8 cellular contexts compared by ENCODE assay signal in genomic region chr3:38136807-38137614, GRCh38. TPM values are rescaled to one million over a fixed set of nuclear protein-coding genes. Genes with fewer than 3 reads are reported as not detected.
A peak's percentile ranks its signal among the peaks of the same experiment; 100 is the strongest.
DNase-seq lines count a peak whose midpoint lies in the region; FAIRE-seq and TF ChIP-seq lines count a peak whose summit lies in the region.

Gene ACAA1, minus strand, starts transcription at chr3:38137127. Its CDS starts 92 bp downstream, at chr3:38137035.

- no peak within 1 kb of the TSS for H3K27ac ChIP-seq in SK-N-MC
- H3K27ac ChIP-seq in neutrophil: peak within 1 kb of the TSS; percentile 94
- H3K27ac ChIP-seq in substantia nigra (ENCODE audit: low read depth, low read length, poor library complexity, severe bottlenecking): peak within 1 kb of the TSS; percentile 89

- peak within 1 kb of the TSS; percentile 97 for H3K4me3 Mint-ChIP-seq in HFFc6
- peak within 1 kb of the TSS; percentile 90 for H3K4me3 Mint-ChIP-seq in activated naive CD4-positive, alpha-beta T cell treated with anti-CD3 and anti-CD28 coated beads, Interleukin-2, amount 10 ng/mL, durations not matched to agents 7 days and 5 days

- H3K4me1 Mint-ChIP-seq in HFFc6 (ENCODE audit: low read depth): peaks cover 57% of the 10 kb centered on the region
- H3K4me1 Mint-ChIP-seq in activated naive CD4-positive, alpha-beta T cell treated with anti-CD3 and anti-CD28 coated beads, Interleukin-2, amount 10 ng/mL, durations not matched to agents 7 days and 5 days: peaks cover 77% of the 10 kb centered on the region

- CTCF ChIA-PET in activated naive CD4-positive, alpha-beta T cell treated with anti-CD3 and anti-CD28 coated beads, Interleukin-2, amount 10 ng/mL, durations not matched to agents 7 days and 5 days (lab: Charles Lee): interaction anchor here (0.7 to 1.8 kb wide), 5 partner anchors 19 to 209 kb away, joined by 3 to 6 read pairs (median 4); partner anchors contain the start of gene XYLB

- DNase-seq in GM04503 (ENCODE audit: low read depth): peak; percentile 93
- DNase-seq in HFFc6: peak; percentile 99
- DNase-seq in NB4 (ENCODE audit: low read depth): peak; percentile 99
- DNase-seq in SK-N-MC (ENCODE audit: low read depth, low spot score): peak; percentile 65
- DNase-seq in activated naive CD4-positive, alpha-beta T cell treated with anti-CD3 and anti-CD28 coated beads, Interleukin-2, amount 10 ng/mL, durations not matched to agents 7 days and 5 days: peak; percentile 99
- peak; percentile 97 to 98 for DNase-seq in frontal cortex (ENCODE audit: low spot score in 2 of 2)
- peak; percentile 67 to 100 (median 99) for DNase-seq in substantia nigra (lab: John Stamatoyannopoulos, UW)

- peak; percentile 76 for FAIRE-seq in frontal cortex (lab: Jason Lieb, UNC)

- peak within 1 kb of the TSS; percentile 78 for H3K4me3 ChIP-seq in NB4 (ENCODE audit: low read depth, low read length)
- peak within 1 kb of the TSS; percentile 87 for H3K4me3 ChIP-seq in SK-N-MC
- peak within 1 kb of the TSS; percentile 88 to 97 for H3K4me3 ChIP-seq in neutrophil (ENCODE audit: low read depth in 1 of 2, low read length in 1 of 2)

- peak within 1 kb of the TSS; percentile 93 for H3K27ac Mint-ChIP-seq in HFFc6
- peak within 1 kb of the TSS; percentile 95 for H3K27ac Mint-ChIP-seq in activated naive CD4-positive, alpha-beta T cell treated with anti-CD3 and anti-CD28 coated beads, Interleukin-2, amount 10 ng/mL, durations not matched to agents 7 days and 5 days

- H3K36me3 ChIP-seq in SK-N-MC (ENCODE audit: insufficient read depth, low read length) (no peaks in the 10 kb centered on the region), neutrophil (peaks cover 54% of the 10 kb centered on the region)

- H3K27me3 Mint-ChIP-seq in HFFc6 (ENCODE audit: insufficient read depth): peaks cover 1% of the 10 kb centered on the region; the same call in 1 of the 2 replicates
- no peaks in the 10 kb centered on the region for H3K27me3 Mint-ChIP-seq in activated naive CD4-positive, alpha-beta T cell treated with anti-CD3 and anti-CD28 coated beads, Interleukin-2, amount 10 ng/mL, durations not matched to agents 7 days and 5 days

- H3K4me1 ChIP-seq in neutrophil (ENCODE audit: control insufficient read depth in 1 of 2, insufficient read depth in 1 of 2, low read depth in 1 of 2, low read length in 1 of 2): peaks cover 72 to 81% of the 10 kb centered on the region in 2 experiments

- H3K9me3 Mint-ChIP-seq in HFFc6: no peaks in the 10 kb centered on the region
- no peaks in the 10 kb centered on the region for H3K9me3 Mint-ChIP-seq in activated naive CD4-positive, alpha-beta T cell treated with anti-CD3 and anti-CD28 coated beads, Interleukin-2, amount 10 ng/mL, durations not matched to agents 7 days and 5 days

- TF ChIP-seq CTCF in HFFc6 (IDR thresholded peaks at IDR 0.05) (no peak; the same call in 1 of the 2 replicates), NB4 (IDR thresholded peaks at IDR 0.05; ENCODE audit: low read depth, low read length) (no peak), neutrophil (IDR thresholded peaks at IDR 0.05) (peak; percentile 41)

- H3K9me3 ChIP-seq in SK-N-MC (ENCODE audit: low read depth, low read length) (no peaks in the 10 kb centered on the region), neutrophil (no peaks in the 10 kb centered on the region)

- no peaks in the 10 kb centered on the region for H3K27me3 ChIP-seq in neutrophil

- TF ChIP-seq POLR2A in NB4 (IDR thresholded peaks at IDR 0.05; ENCODE audit: extremely low read depth, insufficient read length): peak; percentile 84

- peaks cover 11% of the 10 kb centered on the region for H3K36me3 Mint-ChIP-seq in HFFc6 (ENCODE audit: low read depth)
- H3K36me3 Mint-ChIP-seq in activated naive CD4-positive, alpha-beta T cell treated with anti-CD3 and anti-CD28 coated beads, Interleukin-2, amount 10 ng/mL, durations not matched to agents 7 days and 5 days: peaks cover 47% of the 10 kb centered on the region

- peak within 1 kb of the TSS; percentile 83 for H3K9ac ChIP-seq in SK-N-MC (ENCODE audit: insufficient read length)

RNA-seq across cellular contexts. Expression of gene ACAA1, which starts in this region (rescaled TPM):
- 10 to 100 TPM; 45.1 to 60.9 (median 52.1) TPM for total RNA-seq in HFFc6 (2021; fragmentation: NEBNext Ultra II Directional; extraction: Animal tissue kit (Norgen Biotek cat#: 25700))
- total RNA-seq in frontal cortex: 30.2 TPM
